ENCODE assay signal across 10 cellular contexts in genomic region chr5:181160755-181161533, GRCh38. TPM values are rescaled to one million over a fixed set of nuclear protein-coding genes. Genes with fewer than 3 reads are reported as not detected.
DNase-seq lines count a peak whose midpoint lies in the region; ATAC-seq, FAIRE-seq and TF ChIP-seq lines count a peak whose summit lies in the region.
"Not testable (repeated sequence)": the region's sequence is repeated elsewhere in the genome, so short reads cannot be mapped to it uniquely, and the experiment has no call there.
"Had no signal": no experiment of that assay in that cellular context is flagged by ENCODE, and none has a peak within 500 bp of the region (broad histone marks: within the 10 kb centered on the region; RNA-seq: fewer than 3 reads in every experiment).

No MANE protein-coding gene starts in this region.

- H3K4me3 ChIP-seq in AG10803 (ENCODE audit: low read length), result peak overlapping the region; percentile 50
- not testable (repeated sequence) for H3K4me3 ChIP-seq in smooth muscle cell

- FAIRE-seq in GM18507 (lab: Jason Lieb, UNC), result peak; percentile 67

- peak overlapping the region; percentile 39 for H3K27ac ChIP-seq in smooth muscle cell (ENCODE audit: low read depth)

- not testable (repeated sequence) for H3K9me3 Mint-ChIP-seq in T-cell

- peaks cover 4 to 41% of the 10 kb centered on the region in 2 donors for H3K27me3 Mint-ChIP-seq in T-cell

- peaks cover 10% of the 10 kb centered on the region for H3K27me3 ChIP-seq in smooth muscle cell (ENCODE audit: low read depth)

- H3K4me2 ChIP-seq in smooth muscle cell, result peak overlapping the region; percentile 48

- H2AFZ ChIP-seq in smooth muscle cell (ENCODE audit: low read depth), result not testable (repeated sequence)

- POLR2A ChIA-PET in T-cell (lab: Charles Lee), result not testable (repeated sequence)

- not testable (repeated sequence) for H3K36me3 ChIP-seq in smooth muscle cell (ENCODE audit: low read depth)

- not testable (repeated sequence) for H3K4me1 ChIP-seq in smooth muscle cell (ENCODE audit: low read depth)

- not testable (repeated sequence) for H3K79me2 ChIP-seq in smooth muscle cell (ENCODE audit: low read depth)

- TF ChIP-seq CTCF in AG10803 (conservative IDR thresholded peaks at IDR 0.05; ENCODE audit: low read length); smooth muscle cell (IDR thresholded peaks at IDR 0.05; ENCODE audit: borderline replicate concordance, insufficient read depth, poor library complexity, severe bottlenecking): not testable (repeated sequence)

- 60% methylated on average over 5 of the region's 48 CpGs for WGBS in smooth muscle cell (ENCODE audit: low lambda C conversion rate)

- not testable (repeated sequence) for H3K9me3 ChIP-seq in smooth muscle cell (replicated peaks; ENCODE audit: low read depth)

- H3K9ac ChIP-seq in smooth muscle cell (ENCODE audit: low read depth), result not testable (repeated sequence)

- peak overlapping the region; percentile 52 to 83 (median 65) for H3K4me3 Mint-ChIP-seq in T-cell

- H4K20me1 ChIP-seq in smooth muscle cell (ENCODE audit: low read depth), result not testable (repeated sequence)

- peak; percentile 73 for DNase-seq in AG10803 (ENCODE audit: low read depth)
- not testable (repeated sequence) for DNase-seq in GM18507 (ENCODE audit: extremely low spot score, insufficient read length, low read depth); smooth muscle cell (lab: John Stamatoyannopoulos, UW; ENCODE audit: unreplicated experiment)
- peak; percentile 68 for DNase-seq in NCI-H146 (lab: John Stamatoyannopoulos, UW)
- peak in 33 of 34 experiments; percentile 15 to 68 (median 44) for DNase-seq in T-cell
- peak; percentile 25 for DNase-seq in activated effector memory CD4-positive, alpha-beta T cell treated with Interleukin-2 at 50 U/mL for 16 hours
- peak; percentile 42 for DNase-seq in effector CD4-positive, alpha-beta T cell
- peak; percentile 67 for DNase-seq in iris pigment epithelial cell (ENCODE audit: low read depth)

- peaks cover 26 to 42% (median 31%) of the 10 kb centered on the region in 3 donors for H3K4me1 Mint-ChIP-seq in T-cell

- H3F3A ChIP-seq in smooth muscle cell (ENCODE audit: low read depth), result not testable (repeated sequence)

- not testable (repeated sequence) for H3K36me3 Mint-ChIP-seq in T-cell

- H3K27ac Mint-ChIP-seq in T-cell, result peak overlapping the region in 1 of 2 donors; percentile 80

- ATAC-seq in T-cell (replicated peaks in 1 of 4), result peak in 3 of 4 experiments; percentile 32 to 38 (median 38)

- CTCF ChIA-PET in T-cell (lab: Charles Lee), result interaction anchor here in 1 of 2 donors (1.2 kb wide), 1 partner anchor 12 kb away, joined by 5 read pairs; no protein-coding TSS in a partner anchor

RNA-seq across cellular contexts. Expression of gene OR2V2, which starts 13.6 kb away (rescaled TPM):
- total RNA-seq in T-cell (not detected), smooth muscle cell (not detected in 2 replicates)
- not detected in 2 replicates for polyA plus RNA-seq in smooth muscle cell
- total RNA-seq: cardiac septum, prostate gland had no signal

RNA-seq across cellular contexts. Expression of gene OR2V1, which starts 30.0 kb away (rescaled TPM):
- not detected for total RNA-seq in T-cell
- total RNA-seq in smooth muscle cell, result not detected in 2 replicates
- not detected in 2 replicates for polyA plus RNA-seq in smooth muscle cell
- total RNA-seq: cardiac septum, prostate gland had no signal

RNA-seq across cellular contexts. Expression of gene TRIM7, which starts 44.1 kb away (rescaled TPM):
- total RNA-seq in T-cell (1 to 10 TPM; 1.6 to 3.1 (median 3.0) TPM), smooth muscle cell (3.4 TPM in 1 of 2 replicates, not detected in the other)
- polyA plus RNA-seq in smooth muscle cell, result 0.45 TPM in 1 of 2 replicates, not detected in the other
